In genomic region chr6:165855856-165856255, GRCh38 we compare ENCODE assay signal across 11 cellular contexts.
"Had no signal": no experiment of that assay in that cellular context is flagged by ENCODE, and none has a peak within 500 bp of the region (broad histone marks: within the 10 kb centered on the region; RNA-seq: fewer than 3 reads in every experiment).

No MANE protein-coding gene starts in this region.

- H3K9ac ChIP-seq: GM23248 had no signal

- H3K27ac ChIP-seq: GM23248 had no signal

- H3K36me3 ChIP-seq: HAP-1 had no signal

- H3K9me3 ChIP-seq: HAP-1 had no signal

- H3K4me1 ChIP-seq: HAP-1 had no signal

- ATAC-seq: GM23338, HCT116 had no signal

- DNase-seq: GM23248, GOT3, H7, H9, HCEC 1CT, HFFc6 had no signal

- H2AFZ ChIP-seq: GM23248, GM23338 had no signal

- H3K4me2 ChIP-seq: GM23338 had no signal

- FAIRE-seq: H1, H54 had no signal

- H3K4me3 ChIP-seq: GM23248, GM23338, HAP-1 had no signal
